ENCODE assay signal across 18 cellular contexts in genomic region chr10:96902117-96902516, GRCh38.
A peak's percentile ranks its signal among the peaks of the same experiment; 100 is the strongest.
DNase-seq lines count a peak whose midpoint lies in the region; ATAC-seq, FAIRE-seq and TF ChIP-seq lines count a peak whose summit lies in the region.
"Had no signal": no experiment of that assay in that cellular context is flagged by ENCODE, and none has a peak within 500 bp of the region (broad histone marks: within the 10 kb centered on the region; RNA-seq: fewer than 3 reads in every experiment).

No MANE protein-coding gene starts in this region.

- H3K36me3 Mint-ChIP-seq in Calu3 (ENCODE audit: insufficient read depth, unreplicated experiment) (no peaks in the 10 kb centered on the region), progenitor cell of endocrine pancreas (ENCODE audit: insufficient read depth) (peaks cover 7% of the 10 kb centered on the region)
- peaks cover 4% of the 10 kb centered on the region for H3K36me3 Mint-ChIP-seq in central memory CD8-positive, alpha-beta T cell (ENCODE audit: insufficient read depth)

- peak overlapping the region; percentile 14 for H3K27ac Mint-ChIP-seq in Calu3 (ENCODE audit: unreplicated experiment)
- peak overlapping the region; percentile 66 for H3K27ac Mint-ChIP-seq in central memory CD8-positive, alpha-beta T cell (ENCODE audit: low read depth)
- peak overlapping the region; percentile 47 for H3K27ac Mint-ChIP-seq in progenitor cell of endocrine pancreas

- TF ChIP-seq RAD21 in A549 (conservative IDR thresholded peaks at IDR 0.05 in 1 of 2, IDR thresholded peaks at IDR 0.05 in 1 of 2), result no peak

- TF ChIP-seq EP300 in A549 (IDR thresholded peaks at IDR 0.05), result no peak
- TF ChIP-seq EP300 in sigmoid colon (IDR thresholded peaks at IDR 0.05), result no peak

- TF ChIP-seq POLR2A in A549 (IDR thresholded peaks at IDR 0.05; ENCODE audit: low read length), result no peak
- TF ChIP-seq POLR2A in sigmoid colon (IDR thresholded peaks at IDR 0.05), result no peak
- TF ChIP-seq POLR2A in uterus (IDR thresholded peaks at IDR 0.05), result no peak

- H3K9me3 Mint-ChIP-seq in Calu3 (ENCODE audit: low read depth, unreplicated experiment) (no peaks in the 10 kb centered on the region), progenitor cell of endocrine pancreas (ENCODE audit: low read depth) (peaks cover 3% of the 10 kb centered on the region)
- H3K9me3 Mint-ChIP-seq in central memory CD8-positive, alpha-beta T cell, result no peaks in the 10 kb centered on the region
- H3K9me3 Mint-ChIP-seq: CD4-positive, CD25-positive, alpha-beta regulatory T cell had no signal

- no peak overlapping the region for H3K4me3 Mint-ChIP-seq in Calu3 (ENCODE audit: low read depth, unreplicated experiment)
- peak overlapping the region; percentile 6 for H3K4me3 Mint-ChIP-seq in central memory CD8-positive, alpha-beta T cell
- no peak overlapping the region for H3K4me3 Mint-ChIP-seq in progenitor cell of endocrine pancreas (ENCODE audit: low read depth)

- no peak overlapping the region for H3K4me3 ChIP-seq in A549
- no peak overlapping the region for H3K4me3 ChIP-seq in sigmoid colon
- no peak overlapping the region for H3K4me3 ChIP-seq in uterus
- H3K4me3 ChIP-seq: HAP-1 had no signal

- POLR2A ChIA-PET in A549 (lab: Yijun Ruan, JAX), result no interaction called here

- 0 out of 3 replicates have a peak overlapping the region, but pooled peaks have one; percentile 6 for H3K4me2 ChIP-seq in A549

- H3K27me3 Mint-ChIP-seq in Calu3 (ENCODE audit: unreplicated experiment) (no peaks in the 10 kb centered on the region), progenitor cell of endocrine pancreas (no peaks in the 10 kb centered on the region)
- no peaks in the 10 kb centered on the region for H3K27me3 Mint-ChIP-seq in central memory CD8-positive, alpha-beta T cell
- H3K27me3 Mint-ChIP-seq: CD4-positive, CD25-positive, alpha-beta regulatory T cell had no signal

- no peak overlapping the region for H3K27ac ChIP-seq in A549
- H3K27ac ChIP-seq in sigmoid colon, result no peak overlapping the region
- no peak overlapping the region for H3K27ac ChIP-seq in uterus
- H3K27ac ChIP-seq: RWPE1 had no signal

- no peak for FAIRE-seq in A549 (lab: Jason Lieb, UNC)
- FAIRE-seq: G401.6 had no signal

- ATAC-seq in A549 (no peak), HG03354 (IDR thresholded peaks at IDR 0.05; ENCODE audit: poor library complexity, severe bottlenecking, unreplicated experiment) (no peak)
- no peak for ATAC-seq in central memory CD8-positive, alpha-beta T cell (replicated peaks; ENCODE audit: extremely low read depth, poor library complexity, severe bottlenecking)

- H3K36me3 ChIP-seq in sigmoid colon, result no peaks in the 10 kb centered on the region
- no peaks in the 10 kb centered on the region for H3K36me3 ChIP-seq in uterus
- H3K36me3 ChIP-seq: HAP-1 had no signal

- BruUV-seq in Calu3 (replicated peaks; lab: Mats Ljungman, UMichigan), result no TSS peak

- no peaks in the 10 kb centered on the region for H3K27me3 ChIP-seq in sigmoid colon
- no peaks in the 10 kb centered on the region for H3K27me3 ChIP-seq in uterus

- intact Hi-C loops in Calu3 (cut with micrococcal nuclease; ENCODE audit: unreplicated experiment), result no loop called here
- intact Hi-C loops in sigmoid colon (cut with DNase I), result no loop called here
- intact Hi-C loops in uterus (cut with DNase I; ENCODE audit: low total_unique reads), result no loop called here

- CTCF ChIA-PET in A549 (lab: Yijun Ruan, JAX), result interaction anchor here (1.3 to 1.4 kb wide), 2 partner anchors 9 to 261 kb away, joined by 3 to 5 read pairs; no protein-coding TSS in a partner anchor
- CTCF ChIA-PET in Calu3 (lab: Charles Lee), result no interaction called here

- H3K9me3 ChIP-seq in A549 (no peaks in the 10 kb centered on the region), sigmoid colon (no peaks in the 10 kb centered on the region), uterus (no peaks in the 10 kb centered on the region)
- H3K9me3 ChIP-seq: HAP-1 had no signal

- peaks cover 46% of the 10 kb centered on the region for H3K4me1 Mint-ChIP-seq in Calu3 (ENCODE audit: low read depth, unreplicated experiment)
- peaks cover 46% of the 10 kb centered on the region for H3K4me1 Mint-ChIP-seq in central memory CD8-positive, alpha-beta T cell
- H3K4me1 Mint-ChIP-seq in progenitor cell of endocrine pancreas (ENCODE audit: low read depth), result peaks cover 54% of the 10 kb centered on the region

- H3K4me1 ChIP-seq in A549 (peaks cover 36% of the 10 kb centered on the region), sigmoid colon (peaks cover 0 to 52% (median 27%) of the 10 kb centered on the region in 4 donors), uterus (no peaks in the 10 kb centered on the region)

- TF ChIP-seq CTCF in A549 (IDR thresholded peaks at IDR 0.05) (no peak), Calu3 (IDR thresholded peaks at IDR 0.05; ENCODE audit: unreplicated experiment) (no peak), progenitor cell of endocrine pancreas (IDR thresholded peaks at IDR 0.05; ENCODE audit: unreplicated experiment) (no peak), sigmoid colon (IDR thresholded peaks at IDR 0.05) (no peak), uterus (IDR thresholded peaks at IDR 0.05) (no peak)

- DNase-seq in A549 (ENCODE audit: low read depth in 1 of 2, low spot score in 1 of 2) (no peak), Calu3 (no peak), progenitor cell of endocrine pancreas (ENCODE audit: low spot score, unreplicated experiment) (no peak), sigmoid colon (no peak), uterus (no peak)
- DNase-seq in central memory CD8-positive, alpha-beta T cell (ENCODE audit: low spot score in 2 of 2), result no peak
- DNase-seq: ACHN; CD4-positive, CD25-positive, alpha-beta regulatory T cell; DND-41; MV-4-11; NCI-H1417 treated with DMSO at 0.1 percent for 48 hours; NCI-H1930; NCI-H526 treated with DMSO at 0.1 percent for 48 hours; NK-92 treated with Interleukin-12 subunit alpha and Interleukin-12 subunit beta, amount 100 ng/mL, for 24 hours had no signal

- WGBS in A549 (ENCODE audit: missing lambda C conversion rate), result 86% methylated on average over 1 of the region's 1 CpG
- WGBS in sigmoid colon, 2 donors, result 85 to 88% methylated on average over 1 of the region's 1 CpG

TF ChIP-seq in A549, 52 proteins besides CTCF, POLR2A, EP300 and RAD21:
- no peak for TF ChIP-seq SMC3 (IDR thresholded peaks at IDR 0.05)
- TF ChIP-seq ZFP36 (IDR thresholded peaks at IDR 0.05; ENCODE audit: borderline replicate concordance, partially characterized antibody), result no peak
- TF ChIP-seq HEYL (CRISPR knock-in tag; IDR thresholded peaks at IDR 0.05), result no peak
- no peak for TF ChIP-seq CBX2 (IDR thresholded peaks at IDR 0.05; ENCODE audit: borderline replicate concordance, low read depth)
- TF ChIP-seq BHLHE40 (IDR thresholded peaks at IDR 0.05; ENCODE audit: low read depth, low read length), result no peak
- no peak for TF ChIP-seq FOSL2 (IDR thresholded peaks at IDR 0.05)
- TF ChIP-seq FOSL2 (CRISPR knock-in tag; IDR thresholded peaks at IDR 0.05), result no peak
- TF ChIP-seq, protein P1, sequence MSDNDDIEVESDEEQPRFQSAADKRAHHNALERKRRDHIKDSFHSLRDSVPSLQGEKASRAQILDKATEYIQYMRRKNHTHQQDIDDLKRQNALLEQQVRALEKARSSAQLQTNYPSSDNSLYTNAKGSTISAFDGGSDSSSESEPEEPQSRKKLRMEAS (IDR thresholded peaks at IDR 0.05), result no peak
- no peak for TF ChIP-seq HOXB13 (CRISPR knock-in tag; IDR thresholded peaks at IDR 0.05; ENCODE audit: low read depth)
- TF ChIP-seq MAFK (IDR thresholded peaks at IDR 0.05; ENCODE audit: partially characterized antibody), result no peak
- no peak for TF ChIP-seq FOXS1 (CRISPR knock-in tag; IDR thresholded peaks at IDR 0.05)
- TF ChIP-seq POLR2AphosphoS2 (conservative IDR thresholded peaks at IDR 0.05; ENCODE audit: low read length), result no peak
- no peak for TF ChIP-seq CEBPB (IDR thresholded peaks at IDR 0.05)
- TF ChIP-seq REST (IDR thresholded peaks at IDR 0.05), result no peak
- TF ChIP-seq HES2 (IDR thresholded peaks at IDR 0.05), result no peak
- no peak for TF ChIP-seq KDM1A (IDR thresholded peaks at IDR 0.05; ENCODE audit: low read depth)
- no peak for TF ChIP-seq RNF2 (IDR thresholded peaks at IDR 0.05; ENCODE audit: borderline replicate concordance, low read depth)
- TF ChIP-seq SREBF2 (IDR thresholded peaks at IDR 0.05), result no peak

Comparison
In these comparisons a context has a peak if more than half of its experiments do, and no peak if none do; other contexts are left out.
1. H3K27ac Mint-ChIP-seq: peak in every context shown above with its lines; median percentile 66 in central memory CD8-positive, alpha-beta T cell; 47 in progenitor cell of endocrine pancreas; 14 in Calu3.